Comparison of ENCODE assay signal across 1 cellular context in genomic region chr2:96123290-96123689, GRCh38.
TF ChIP-seq lines count a peak whose summit lies in the region.

No MANE protein-coding gene starts in this region.

TF ChIP-seq in HCT116, 20 proteins besides CTCF, POLR2A, EP300 and RAD21:
- TF ChIP-seq CEBPB (IDR thresholded peaks at IDR 0.05; ENCODE audit: low read depth) (no peak), EZH2phosphoT487 (IDR thresholded peaks at IDR 0.05; ENCODE audit: borderline replicate concordance) (no peak), ATF3 (IDR thresholded peaks at IDR 0.05) (no peak), REST (IDR thresholded peaks at IDR 0.05; ENCODE audit: low read depth) (no peak), ELF1 (IDR thresholded peaks at IDR 0.05; ENCODE audit: borderline replicate concordance, low read depth) (no peak)
